ENCODE assay signal across 1 cellular context in genomic region chr9:137311171-137311970, GRCh38.
TF ChIP-seq lines count a peak whose summit lies in the region.

No MANE protein-coding gene starts in this region.

TF ChIP-seq in HepG2, 621 proteins besides CTCF, POLR2A, EP300 and RAD21:
- TF ChIP-seq ZBTB8A (CRISPR knock-in tag; IDR thresholded peaks at IDR 0.05; ENCODE audit: borderline replicate concordance, low read depth) (no peak), ZNF777 (CRISPR knock-in tag; IDR thresholded peaks at IDR 0.05) (no peak), GATAD2A (CRISPR knock-in tag; IDR thresholded peaks at IDR 0.05) (no peak), CREB1 (IDR thresholded peaks at IDR 0.05) (no peak), CREB1 (CRISPR knock-in tag; IDR thresholded peaks at IDR 0.05) (no peak), MTA3 (CRISPR knock-in tag; IDR thresholded peaks at IDR 0.05) (no peak), PHF5A (CRISPR knock-in tag; IDR thresholded peaks at IDR 0.05; ENCODE audit: low read depth, unreplicated experiment) (no peak), AFF4 (CRISPR knock-in tag; IDR thresholded peaks at IDR 0.05) (no peak), WIZ (CRISPR knock-in tag; IDR thresholded peaks at IDR 0.05) (no peak)
